19 cellular contexts compared by ENCODE assay signal in the genomic region with DNA sequence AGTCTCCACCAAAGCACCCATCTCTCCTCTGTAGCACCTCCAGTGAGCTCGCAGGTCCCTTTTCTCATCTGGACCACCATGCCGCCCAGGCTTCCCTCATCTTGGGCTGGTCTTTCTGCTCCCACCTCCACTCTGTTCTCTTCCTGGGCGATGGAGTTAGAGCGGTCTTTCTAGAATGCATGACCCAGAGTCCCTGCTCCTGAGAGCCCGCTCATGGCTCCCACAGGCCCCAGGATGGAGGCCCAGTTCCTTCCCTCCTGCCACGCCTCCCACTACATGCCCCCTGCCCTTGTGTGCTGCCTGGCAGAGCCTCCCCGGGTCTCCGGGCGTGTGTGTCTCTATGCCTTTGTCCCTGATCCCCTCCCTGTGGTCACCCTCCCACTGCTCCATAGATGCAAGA.
A peak's percentile ranks its signal among the peaks of the same experiment; 100 is the strongest.
DNase-seq lines count a peak whose midpoint lies in the region; ATAC-seq, FAIRE-seq and TF ChIP-seq lines count a peak whose summit lies in the region.
"Had no signal": no experiment of that assay in that cellular context is flagged by ENCODE, and none has a peak within 500 bp of the region (broad histone marks: within the 10 kb centered on the region; RNA-seq: fewer than 3 reads in every experiment).

No MANE protein-coding gene starts in this region.

- no peak overlapping the region for H3K18ac ChIP-seq in mesenchymal stem cell (ENCODE audit: low read depth in 1 of 2, low read length in 2 of 2)

- H3K14ac ChIP-seq in mesenchymal stem cell (ENCODE audit: low read length in 2 of 2), result no peak overlapping the region

- no peak overlapping the region for H3K4me2 ChIP-seq in Karpas-422 (ENCODE audit: low read depth, low read length, poor library complexity, severe bottlenecking)
- H3K4me2 ChIP-seq in mesenchymal stem cell (ENCODE audit: low read length, poor library complexity, severe bottlenecking), result no peak overlapping the region
- H3K4me2 ChIP-seq in PC-3 (ENCODE audit: low read length), result no peak overlapping the region

- no peaks in the 10 kb centered on the region for H3K79me1 ChIP-seq in mesenchymal stem cell (replicated peaks; ENCODE audit: low read length, poor library complexity, severe bottlenecking)

- no peaks in the 10 kb centered on the region for H3F3A ChIP-seq in PC-3 (ENCODE audit: low read length, unreplicated experiment)

- BruUV-seq in PC-3 (replicated peaks; lab: Mats Ljungman, UMichigan), result no TSS peak

- WGBS in mesenchymal stem cell, result 81% methylated on average over 9 of the region's 9 CpGs
- WGBS in sigmoid colon, 2 donors, result 84 to 88% methylated on average over 9 of the region's 9 CpGs

- TF ChIP-seq CTCF in sigmoid colon (IDR thresholded peaks at IDR 0.05) (no peak), PC-3 (conservative IDR thresholded peaks at IDR 0.05; ENCODE audit: low read depth, low read length) (no peak)

- H3K36me3 ChIP-seq in Karpas-422 (ENCODE audit: insufficient read depth, low read length) (no peaks in the 10 kb centered on the region), mesenchymal stem cell (ENCODE audit: control insufficient read depth in 1 of 2, insufficient read depth in 2 of 2, low read depth in 1 of 2, low read length in 2 of 2) (peaks cover 0 to 57% of the 10 kb centered on the region in 2 experiments), sigmoid colon (no peaks in the 10 kb centered on the region), PC-3 (ENCODE audit: low read depth, low read length) (no peaks in the 10 kb centered on the region)

- DNase-seq in D341Med (ENCODE audit: low spot score) (peak; percentile 9), Karpas-422 (peak; percentile 24), mesenchymal stem cell (no peak), sigmoid colon (peak; percentile 29), PC-3 (no peak), retina (no peak), GM19239 (ENCODE audit: insufficient read length, low spot score) (no peak)
- DNase-seq: BE2C; Caco-2; CD4-positive, alpha-beta T cell; GF-D8; NCI-H1417 treated with DMSO at 0.1 percent for 48 hours; NCI-H187 treated with DMSO at 0.1 percent for 48 hours; NCI-H2227 treated with DMSO at 0.1 percent for 48 hours; NCI-H526 had no signal

- CTCF ChIA-PET in PC-3 (lab: Charles Lee), result no interaction called here

- POLR2A ChIA-PET in PC-3 (lab: Charles Lee; ENCODE audit: unreplicated experiment), result no interaction called here

- ATAC-seq in GM19035 (IDR thresholded peaks at IDR 0.05; ENCODE audit: unreplicated experiment), result no peak
- ATAC-seq in PC-3, result no peak
- ATAC-seq: Panc1 had no signal

- no peaks in the 10 kb centered on the region for H3K27me3 ChIP-seq in Karpas-422 (ENCODE audit: low read length)
- H3K27me3 ChIP-seq in mesenchymal stem cell (ENCODE audit: control insufficient read depth in 1 of 2, insufficient read depth in 1 of 2, low read length in 2 of 2), result no peaks in the 10 kb centered on the region
- H3K27me3 ChIP-seq in sigmoid colon, result no peaks in the 10 kb centered on the region
- H3K27me3 ChIP-seq in PC-3 (ENCODE audit: low read length), result no peaks in the 10 kb centered on the region
- H3K27me3 ChIP-seq: BE2C, SJCRH30 had no signal

- peak overlapping the region in 1 of 2 experiments; percentile 6 for H2BK12ac ChIP-seq in mesenchymal stem cell (ENCODE audit: low read length in 2 of 2)

- H2BK5ac ChIP-seq in mesenchymal stem cell (ENCODE audit: low read depth, low read length, poor library complexity, severe bottlenecking), result no peak overlapping the region

- no peak for TF ChIP-seq EP300 in sigmoid colon (IDR thresholded peaks at IDR 0.05)

- H2BK120ac ChIP-seq in mesenchymal stem cell (ENCODE audit: low read depth, low read length), result no peak overlapping the region

- peak overlapping the region; percentile 53 for H2AK5ac ChIP-seq in mesenchymal stem cell (ENCODE audit: low read length, severe bottlenecking)

- H3K4me3 ChIP-seq in Karpas-422 (ENCODE audit: low read length) (no peak overlapping the region), mesenchymal stem cell (ENCODE audit: insufficient read depth in 1 of 2, low read depth in 1 of 2, low read length in 2 of 2) (no peak overlapping the region), sigmoid colon (no peak overlapping the region), PC-3 (ENCODE audit: low read length) (no peak overlapping the region)
- H3K4me3 ChIP-seq: GM12878, SJCRH30 had no signal

- H3K79me2 ChIP-seq in Karpas-422 (ENCODE audit: low read length) (no peaks in the 10 kb centered on the region), PC-3 (ENCODE audit: low read length) (no peaks in the 10 kb centered on the region)

- H3K9ac ChIP-seq in Karpas-422 (ENCODE audit: low read length) (no peak overlapping the region), mesenchymal stem cell (ENCODE audit: low read length) (no peak overlapping the region), PC-3 (ENCODE audit: low read length) (no peak overlapping the region)

- intact Hi-C loops in sigmoid colon (cut with DNase I), result no loop called here
- intact Hi-C loops in PC-3 (cut with micrococcal nuclease), result no loop called here

- H3K9me3 ChIP-seq in Karpas-422 (ENCODE audit: low read length), result no peaks in the 10 kb centered on the region
- H3K9me3 ChIP-seq in mesenchymal stem cell (ENCODE audit: control insufficient read depth, low read length), result no peaks in the 10 kb centered on the region
- no peaks in the 10 kb centered on the region for H3K9me3 ChIP-seq in sigmoid colon
- H3K9me3 ChIP-seq in PC-3 (ENCODE audit: low read length), result no peaks in the 10 kb centered on the region
- H3K9me3 ChIP-seq: BE2C, Caco-2, SJCRH30 had no signal

- H2AFZ ChIP-seq in Karpas-422 (ENCODE audit: low read length), result no peak overlapping the region
- no peak overlapping the region for H2AFZ ChIP-seq in mesenchymal stem cell (ENCODE audit: low read depth, low read length)
- H2AFZ ChIP-seq in PC-3 (ENCODE audit: low read length), result no peak overlapping the region

- FAIRE-seq in GM19239 (lab: Jason Lieb, UNC), result no peak
- FAIRE-seq: GM12878 had no signal

- H2BK15ac ChIP-seq in mesenchymal stem cell (ENCODE audit: low read depth, poor library complexity, severe bottlenecking), result no peak overlapping the region

- H3K4me1 ChIP-seq in Karpas-422 (ENCODE audit: low read length) (no peaks in the 10 kb centered on the region), mesenchymal stem cell (ENCODE audit: control insufficient read depth, insufficient read depth, low read depth, low read length) (peaks cover 17% of the 10 kb centered on the region), sigmoid colon (peaks cover 0 to 5% (median 0%) of the 10 kb centered on the region in 4 donors), PC-3 (ENCODE audit: insufficient read depth, low read length) (peaks cover 16% of the 10 kb centered on the region)
- H3K4me1 ChIP-seq: Caco-2 had no signal

- no peak overlapping the region for H3K27ac ChIP-seq in Karpas-422 (ENCODE audit: low read length)
- H3K27ac ChIP-seq in mesenchymal stem cell (ENCODE audit: low read length, poor library complexity, severe bottlenecking), result no peak overlapping the region
- H3K27ac ChIP-seq in sigmoid colon, result no peak overlapping the region
- H3K27ac ChIP-seq in PC-3 (ENCODE audit: low read length), result no peak overlapping the region
- H3K27ac ChIP-seq: SJCRH30 had no signal

- no peak overlapping the region for H4K91ac ChIP-seq in mesenchymal stem cell (ENCODE audit: low read length)

- TF ChIP-seq POLR2A in sigmoid colon (IDR thresholded peaks at IDR 0.05), result no peak

- no peaks in the 10 kb centered on the region for H4K20me1 ChIP-seq in Karpas-422 (ENCODE audit: insufficient read depth, low read depth, low read length)
- no peaks in the 10 kb centered on the region for H4K20me1 ChIP-seq in PC-3 (ENCODE audit: low read length)

- 0 out of 2 replicates have a peak, but pooled peaks cover 5% of the 10 kb centered on the region for H3K9me2 ChIP-seq in Karpas-422 (replicated peaks; ENCODE audit: insufficient read depth, low read length)
- H3K9me2 ChIP-seq in PC-3 (replicated peaks; ENCODE audit: low read length), result 0 out of 2 replicates have a peak, but pooled peaks cover 4% of the 10 kb centered on the region

- no peak overlapping the region for H3K4ac ChIP-seq in mesenchymal stem cell (ENCODE audit: low read depth in 1 of 2, low read length in 2 of 2)

- H4K8ac ChIP-seq in mesenchymal stem cell (ENCODE audit: low read length), result no peak overlapping the region

- H3K23ac ChIP-seq in mesenchymal stem cell (ENCODE audit: low read length in 2 of 2), result no peak overlapping the region

Comparison
In these comparisons a context has a peak if more than half of its experiments do, and no peak if none do; other contexts are left out.
1. DNase-seq: peak in D341Med (single experiment), Karpas-422 (single experiment) and sigmoid colon (single experiment); none in mesenchymal stem cell (single experiment), PC-3 (single experiment), retina (single experiment) and GM19239 (single experiment).